ENCODE assay signal across 32 cellular contexts in the genomic region with DNA sequence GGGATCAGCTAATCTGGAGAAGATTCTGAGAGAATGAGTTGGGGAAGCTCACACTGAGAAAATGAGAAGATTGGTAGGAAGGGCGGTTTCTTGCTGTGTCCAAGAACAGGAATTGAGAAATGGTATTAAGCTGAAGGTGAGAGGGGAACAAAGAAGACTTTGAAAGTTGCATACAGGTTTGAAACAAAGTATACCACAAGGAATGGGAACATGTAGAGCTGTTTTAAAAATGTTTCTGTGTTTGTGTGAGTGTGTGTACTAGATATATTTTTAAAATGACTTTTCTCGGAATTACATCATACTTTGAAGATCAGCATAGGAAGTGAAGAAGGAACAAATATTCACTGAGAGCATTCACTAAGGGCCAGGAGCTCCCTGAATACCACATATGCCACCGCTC. TPM values are rescaled to one million over a fixed set of nuclear protein-coding genes. Genes with fewer than 3 reads are reported as not detected.
"Had no signal": no experiment of that assay in that cellular context is flagged by ENCODE, and none has a peak within 500 bp of the region (broad histone marks: within the 10 kb centered on the region; RNA-seq: fewer than 3 reads in every experiment).

No MANE protein-coding gene starts in this region.

- H3K27ac ChIP-seq: body of pancreas, breast epithelium, coronary artery, Peyer's patch, SJSA1 had no signal

- DNase-seq: activated CD4-positive, alpha-beta T cell treated with anti-CD3 and anti-CD28 coated beads, Interleukin-2, amount 10 ng/mL, durations not matched to agents 7 days and 5 days; activated CD4-positive, alpha-beta T cell treated with anti-CD3 and anti-CD28 coated beads, Interleukin-2, amount 50 U/mL, for 48 hours; activated CD8-positive, alpha-beta T cell treated with anti-CD3 and anti-CD28 coated beads, Interleukin-2, amount 10 ng/mL, durations not matched to agents 7 days and 5 days; activated gamma-delta T cell; activated naive CD4-positive, alpha-beta T cell treated with Interleukin-2 at 50 U/mL for 16 hours; activated naive CD8-positive, alpha-beta T cell treated with anti-CD3 and anti-CD28 coated beads, Interleukin-2, amount 10 ng/mL, durations not matched to agents 7 days and 5 days; activated T-cell treated with anti-CD3 and anti-CD28 coated beads, Interleukin-2, amount 50 U/mL, for 24 hours; body of pancreas; MM.1S; MV-4-11; NCI-H1092; NCI-H1417; NCI-H146; NCI-H187; NCI-H2081; NCI-H2171 treated with DMSO at 0.1 percent for 48 hours; NCI-H2227 treated with DMSO at 0.1 percent for 48 hours; NCI-H446; NCI-H510A treated with DMSO at 0.1 percent for 48 hours; NCI-H69; NCI-H82; PC-3; Peyer's patch; RPMI8226; SHP77 treated with DMSO at 0.1 percent for 48 hours; SK-N-SH had no signal

- FAIRE-seq: astrocyte, TTC549 had no signal

- ATAC-seq: activated CD8-positive, alpha-beta T cell treated with anti-CD3 and anti-CD28 coated beads, Interleukin-2, amount 10 ng/mL, durations not matched to agents 7 days and 5 days; body of pancreas; PC-3 had no signal

RNA-seq across cellular contexts. Expression of a gene that starts 24.4 kb away (rescaled TPM):
- polyA plus RNA-seq: adipose tissue had no signal
